2 cellular contexts compared by ENCODE assay signal in the genomic region with DNA sequence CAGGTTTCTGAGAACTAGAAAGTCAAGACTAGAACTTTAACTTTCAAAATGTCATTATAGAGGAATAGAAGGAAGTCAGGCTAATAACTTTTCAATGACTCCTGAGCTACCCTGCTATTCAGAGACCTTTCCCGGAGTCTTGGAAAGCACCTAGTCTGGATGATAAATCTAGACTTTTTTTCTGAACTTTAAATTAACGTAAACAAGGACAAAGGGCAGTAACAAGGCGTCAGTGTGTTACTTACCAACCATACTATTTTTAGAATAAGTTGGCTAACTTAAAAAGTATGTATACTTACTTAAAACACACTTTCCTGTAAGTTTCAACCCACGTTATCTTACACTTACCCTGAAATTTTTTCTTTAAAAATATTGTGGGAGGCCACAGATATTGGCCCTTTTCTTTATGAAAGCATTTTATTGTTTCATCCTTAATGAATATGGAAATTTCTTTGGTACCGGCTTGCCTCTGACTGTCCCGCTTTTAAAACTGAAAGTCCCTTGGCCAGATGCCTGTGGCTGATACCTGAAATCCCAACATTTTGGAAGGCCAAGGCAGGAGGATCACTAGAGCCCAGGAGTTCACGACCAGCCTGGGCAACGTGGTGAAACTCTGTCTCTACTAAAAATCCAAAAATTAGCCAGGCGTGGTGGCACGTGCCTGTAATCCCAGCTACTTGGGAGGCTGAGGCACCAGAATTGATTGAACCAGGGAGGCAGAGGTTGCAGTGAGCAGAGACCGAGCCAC.
TF ChIP-seq lines count a peak whose summit lies in the region.

No MANE protein-coding gene starts in this region.

TF ChIP-seq in K562, 482 proteins besides CTCF, POLR2A, EP300 and RAD21:
- no peak for TF ChIP-seq SLC30A9 (CRISPR knock-in tag; IDR thresholded peaks at IDR 0.05)
- no peak for TF ChIP-seq HOXB6 (CRISPR knock-in tag; IDR thresholded peaks at IDR 0.05; ENCODE audit: borderline replicate concordance)
- no peak for TF ChIP-seq MED1 (CRISPR knock-in tag; IDR thresholded peaks at IDR 0.05; ENCODE audit: borderline replicate concordance)
- no peak for TF ChIP-seq KHSRP (IDR thresholded peaks at IDR 0.05)
- no peak for TF ChIP-seq YY1 (IDR thresholded peaks at IDR 0.05; ENCODE audit: borderline replicate concordance in 1 of 3, control insufficient read depth in 1 of 3, extremely low read depth in 1 of 3, insufficient read depth in 3 of 3, insufficient read length in 1 of 3, insufficient replicate concordance in 2 of 3, low read depth in 1 of 3, low read length in 2 of 3)
- no peak for TF ChIP-seq ZNF644 (tag; IDR thresholded peaks at IDR 0.05; ENCODE audit: low read depth)
- TF ChIP-seq, protein P1, sequence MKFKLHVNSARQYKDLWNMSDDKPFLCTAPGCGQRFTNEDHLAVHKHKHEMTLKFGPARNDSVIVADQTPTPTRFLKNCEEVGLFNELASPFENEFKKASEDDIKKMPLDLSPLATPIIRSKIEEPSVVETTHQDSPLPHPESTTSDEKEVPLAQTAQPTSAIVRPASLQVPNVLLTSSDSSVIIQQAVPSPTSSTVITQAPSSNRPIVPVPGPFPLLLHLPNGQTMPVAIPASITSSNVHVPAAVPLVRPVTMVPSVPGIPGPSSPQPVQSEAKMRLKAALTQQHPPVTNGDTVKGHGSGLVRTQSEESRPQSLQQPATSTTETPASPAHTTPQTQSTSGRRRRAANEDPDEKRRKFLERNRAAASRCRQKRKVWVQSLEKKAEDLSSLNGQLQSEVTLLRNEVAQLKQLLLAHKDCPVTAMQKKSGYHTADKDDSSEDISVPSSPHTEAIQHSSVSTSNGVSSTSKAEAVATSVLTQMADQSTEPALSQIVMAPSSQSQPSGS (CRISPR knock-in tag; IDR thresholded peaks at IDR 0.05), result no peak
- TF ChIP-seq ZNF76 (CRISPR knock-in tag; IDR thresholded peaks at IDR 0.05; ENCODE audit: borderline replicate concordance), result no peak
- no peak for TF ChIP-seq BRD4 (IDR thresholded peaks at IDR 0.05)
- no peak for TF ChIP-seq TAF9B (IDR thresholded peaks at IDR 0.05; ENCODE audit: partially characterized antibody)
- TF ChIP-seq NR2C2 (CRISPR knock-in tag; IDR thresholded peaks at IDR 0.05), result no peak
- TF ChIP-seq NR2C2 (tag; IDR thresholded peaks at IDR 0.05), result no peak

TF ChIP-seq in WTC11, 78 proteins besides CTCF, POLR2A, EP300 and RAD21 (continued from another document):
- TF ChIP-seq, protein P2, sequence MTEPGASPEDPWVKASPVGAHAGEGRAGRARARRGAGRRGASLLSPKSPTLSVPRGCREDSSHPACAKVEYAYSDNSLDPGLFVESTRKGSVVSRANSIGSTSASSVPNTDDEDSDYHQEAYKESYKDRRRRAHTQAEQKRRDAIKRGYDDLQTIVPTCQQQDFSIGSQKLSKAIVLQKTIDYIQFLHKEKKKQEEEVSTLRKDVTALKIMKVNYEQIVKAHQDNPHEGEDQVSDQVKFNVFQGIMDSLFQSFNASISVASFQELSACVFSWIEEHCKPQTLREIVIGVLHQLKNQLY (CRISPR knock-in tag; IDR thresholded peaks at IDR 0.05), result no peak
- no peak for TF ChIP-seq MYBL2 (CRISPR knock-in tag; IDR thresholded peaks at IDR 0.05)
- TF ChIP-seq, protein P3, sequence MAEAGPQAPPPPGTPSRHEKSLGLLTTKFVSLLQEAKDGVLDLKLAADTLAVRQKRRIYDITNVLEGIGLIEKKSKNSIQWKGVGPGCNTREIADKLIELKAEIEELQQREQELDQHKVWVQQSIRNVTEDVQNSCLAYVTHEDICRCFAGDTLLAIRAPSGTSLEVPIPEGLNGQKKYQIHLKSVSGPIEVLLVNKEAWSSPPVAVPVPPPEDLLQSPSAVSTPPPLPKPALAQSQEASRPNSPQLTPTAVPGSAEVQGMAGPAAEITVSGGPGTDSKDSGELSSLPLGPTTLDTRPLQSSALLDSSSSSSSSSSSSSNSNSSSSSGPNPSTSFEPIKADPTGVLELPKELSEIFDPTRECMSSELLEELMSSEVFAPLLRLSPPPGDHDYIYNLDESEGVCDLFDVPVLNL (CRISPR knock-in tag; IDR thresholded peaks at IDR 0.05; ENCODE audit: borderline replicate concordance, low read depth), result no peak
- TF ChIP-seq FOXK1 (CRISPR knock-in tag; IDR thresholded peaks at IDR 0.05), result no peak
- TF ChIP-seq TP53 (CRISPR knock-in tag; IDR thresholded peaks at IDR 0.05), result no peak
- no peak for TF ChIP-seq ZNF671 (CRISPR knock-in tag; IDR thresholded peaks at IDR 0.05)
- TF ChIP-seq, protein P4, sequence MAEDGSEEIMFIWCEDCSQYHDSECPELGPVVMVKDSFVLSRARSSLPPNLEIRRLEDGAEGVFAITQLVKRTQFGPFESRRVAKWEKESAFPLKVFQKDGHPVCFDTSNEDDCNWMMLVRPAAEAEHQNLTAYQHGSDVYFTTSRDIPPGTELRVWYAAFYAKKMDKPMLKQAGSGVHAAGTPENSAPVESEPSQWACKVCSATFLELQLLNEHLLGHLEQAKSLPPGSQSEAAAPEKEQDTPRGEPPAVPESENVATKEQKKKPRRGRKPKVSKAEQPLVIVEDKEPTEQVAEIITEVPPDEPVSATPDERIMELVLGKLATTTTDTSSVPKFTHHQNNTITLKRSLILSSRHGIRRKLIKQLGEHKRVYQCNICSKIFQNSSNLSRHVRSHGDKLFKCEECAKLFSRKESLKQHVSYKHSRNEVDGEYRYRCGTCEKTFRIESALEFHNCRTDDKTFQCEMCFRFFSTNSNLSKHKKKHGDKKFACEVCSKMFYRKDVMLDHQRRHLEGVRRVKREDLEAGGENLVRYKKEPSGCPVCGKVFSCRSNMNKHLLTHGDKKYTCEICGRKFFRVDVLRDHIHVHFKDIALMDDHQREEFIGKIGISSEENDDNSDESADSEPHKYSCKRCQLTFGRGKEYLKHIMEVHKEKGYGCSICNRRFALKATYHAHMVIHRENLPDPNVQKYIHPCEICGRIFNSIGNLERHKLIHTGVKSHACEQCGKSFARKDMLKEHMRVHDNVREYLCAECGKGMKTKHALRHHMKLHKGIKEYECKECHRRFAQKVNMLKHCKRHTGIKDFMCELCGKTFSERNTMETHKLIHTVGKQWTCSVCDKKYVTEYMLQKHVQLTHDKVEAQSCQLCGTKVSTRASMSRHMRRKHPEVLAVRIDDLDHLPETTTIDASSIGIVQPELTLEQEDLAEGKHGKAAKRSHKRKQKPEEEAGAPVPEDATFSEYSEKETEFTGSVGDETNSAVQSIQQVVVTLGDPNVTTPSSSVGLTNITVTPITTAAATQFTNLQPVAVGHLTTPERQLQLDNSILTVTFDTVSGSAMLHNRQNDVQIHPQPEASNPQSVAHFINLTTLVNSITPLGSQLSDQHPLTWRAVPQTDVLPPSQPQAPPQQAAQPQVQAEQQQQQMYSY (CRISPR knock-in tag; IDR thresholded peaks at IDR 0.05), result no peak
- TF ChIP-seq NFYB (CRISPR knock-in tag; conservative IDR thresholded peaks at IDR 0.05; ENCODE audit: low read depth), result no peak
- no peak for TF ChIP-seq ZNF423 (CRISPR knock-in tag; IDR thresholded peaks at IDR 0.05)
- TF ChIP-seq, protein P5, sequence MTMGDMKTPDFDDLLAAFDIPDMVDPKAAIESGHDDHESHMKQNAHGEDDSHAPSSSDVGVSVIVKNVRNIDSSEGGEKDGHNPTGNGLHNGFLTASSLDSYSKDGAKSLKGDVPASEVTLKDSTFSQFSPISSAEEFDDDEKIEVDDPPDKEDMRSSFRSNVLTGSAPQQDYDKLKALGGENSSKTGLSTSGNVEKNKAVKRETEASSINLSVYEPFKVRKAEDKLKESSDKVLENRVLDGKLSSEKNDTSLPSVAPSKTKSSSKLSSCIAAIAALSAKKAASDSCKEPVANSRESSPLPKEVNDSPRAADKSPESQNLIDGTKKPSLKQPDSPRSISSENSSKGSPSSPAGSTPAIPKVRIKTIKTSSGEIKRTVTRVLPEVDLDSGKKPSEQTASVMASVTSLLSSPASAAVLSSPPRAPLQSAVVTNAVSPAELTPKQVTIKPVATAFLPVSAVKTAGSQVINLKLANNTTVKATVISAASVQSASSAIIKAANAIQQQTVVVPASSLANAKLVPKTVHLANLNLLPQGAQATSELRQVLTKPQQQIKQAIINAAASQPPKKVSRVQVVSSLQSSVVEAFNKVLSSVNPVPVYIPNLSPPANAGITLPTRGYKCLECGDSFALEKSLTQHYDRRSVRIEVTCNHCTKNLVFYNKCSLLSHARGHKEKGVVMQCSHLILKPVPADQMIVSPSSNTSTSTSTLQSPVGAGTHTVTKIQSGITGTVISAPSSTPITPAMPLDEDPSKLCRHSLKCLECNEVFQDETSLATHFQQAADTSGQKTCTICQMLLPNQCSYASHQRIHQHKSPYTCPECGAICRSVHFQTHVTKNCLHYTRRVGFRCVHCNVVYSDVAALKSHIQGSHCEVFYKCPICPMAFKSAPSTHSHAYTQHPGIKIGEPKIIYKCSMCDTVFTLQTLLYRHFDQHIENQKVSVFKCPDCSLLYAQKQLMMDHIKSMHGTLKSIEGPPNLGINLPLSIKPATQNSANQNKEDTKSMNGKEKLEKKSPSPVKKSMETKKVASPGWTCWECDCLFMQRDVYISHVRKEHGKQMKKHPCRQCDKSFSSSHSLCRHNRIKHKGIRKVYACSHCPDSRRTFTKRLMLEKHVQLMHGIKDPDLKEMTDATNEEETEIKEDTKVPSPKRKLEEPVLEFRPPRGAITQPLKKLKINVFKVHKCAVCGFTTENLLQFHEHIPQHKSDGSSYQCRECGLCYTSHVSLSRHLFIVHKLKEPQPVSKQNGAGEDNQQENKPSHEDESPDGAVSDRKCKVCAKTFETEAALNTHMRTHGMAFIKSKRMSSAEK (CRISPR knock-in tag; IDR thresholded peaks at IDR 0.05; ENCODE audit: borderline replicate concordance), result no peak
